In genomic region chr1:161662684-161663339, GRCh38 we compare ENCODE assay signal across 12 cellular contexts. TPM values are rescaled to one million over a fixed set of nuclear protein-coding genes. Genes with fewer than 3 reads are reported as not detected.
DNase-seq lines count a peak whose midpoint lies in the region; ATAC-seq and TF ChIP-seq lines count a peak whose summit lies in the region.
"Not testable (repeated sequence)": the region's sequence is repeated elsewhere in the genome, so short reads cannot be mapped to it uniquely, and the experiment has no call there.
"Had no signal": no experiment of that assay in that cellular context is flagged by ENCODE, and none has a peak within 500 bp of the region (broad histone marks: within the 10 kb centered on the region; RNA-seq: fewer than 3 reads in every experiment).

TSS of gene FCGR2B (plus strand) at chr1:161663143. CDS start at chr1:161663242, 99 bp downstream.

- H3K27ac Mint-ChIP-seq in IgD-negative memory B cell; stimulated activated naive B cell treated with anti-CD40 and anti-IgM and Interleukin-4, amounts not matched to agents 10 μg/mL and 1 μg/mL and 100 μg/mL, for 72 hours: not testable (repeated sequence)

- H3K27me3 ChIP-seq in DOHH2 (ENCODE audit: control insufficient read depth, low read length) = not testable (repeated sequence)

- DNase-seq in left cardiac atrium; stimulated activated naive B cell treated with anti-CD40 and anti-IgM and Interleukin-4, amounts not matched to agents 10 μg/mL and 1 μg/mL and 100 μg/mL, for 72 hours: not testable (repeated sequence)

- intact Hi-C loops in left cardiac atrium (cut with DNase I) = not testable (repeated sequence)

- H3K9me3 ChIP-seq in DOHH2 (ENCODE audit: control insufficient read depth, insufficient read depth, low read length) = not testable (repeated sequence)

- H3K4me2 ChIP-seq in DOHH2 (ENCODE audit: low read length) = peak within 1 kb of the TSS; percentile 26; the same call in 1 of the 2 replicates

- not testable (repeated sequence) for H3K4me3 ChIP-seq in DOHH2 (ENCODE audit: low read length)

- H3K36me3 ChIP-seq in DOHH2 (ENCODE audit: control insufficient read depth, low read length) = not testable (repeated sequence)

- not testable (repeated sequence) for H3K27me3 Mint-ChIP-seq in IgD-negative memory B cell; stimulated activated naive B cell treated with anti-CD40 and anti-IgM and Interleukin-4, amounts not matched to agents 10 μg/mL and 1 μg/mL and 100 μg/mL, for 72 hours

- H3K9me2 ChIP-seq in DOHH2 (replicated peaks; ENCODE audit: control insufficient read depth, low read length) = not testable (repeated sequence)

- not testable (repeated sequence) for H3K4me1 Mint-ChIP-seq in IgD-negative memory B cell; stimulated activated naive B cell treated with anti-CD40 and anti-IgM and Interleukin-4, amounts not matched to agents 10 μg/mL and 1 μg/mL and 100 μg/mL, for 72 hours

- ATAC-seq in GM18907 (IDR thresholded peaks at IDR 0.05; ENCODE audit: unreplicated experiment) (peak; percentile 78), GM21381 (IDR thresholded peaks at IDR 0.05; ENCODE audit: unreplicated experiment) (peak; percentile 73), HG02678 (IDR thresholded peaks at IDR 0.05; ENCODE audit: unreplicated experiment) (peak; percentile 73), HG03108 (IDR thresholded peaks at IDR 0.05; ENCODE audit: unreplicated experiment) (peak; percentile 75), left cardiac atrium (peak; percentile 50 to 60)
- peak; percentile 74 to 82 for ATAC-seq in stimulated activated naive B cell treated with anti-CD40 and anti-IgM and Interleukin-4, amounts not matched to agents 10 μg/mL and 1 μg/mL and 100 μg/mL, for 72 hours (replicated peaks)

- not testable (repeated sequence) for H3K36me3 Mint-ChIP-seq in IgD-negative memory B cell; stimulated activated naive B cell treated with anti-CD40 and anti-IgM and Interleukin-4, amounts not matched to agents 10 μg/mL and 1 μg/mL and 100 μg/mL, for 72 hours

- H3K4me3 Mint-ChIP-seq in IgD-negative memory B cell = peak within 1 kb of the TSS in 1 of 4 donors; percentile 65
- H3K4me3 Mint-ChIP-seq in stimulated activated naive B cell treated with anti-CD40 and anti-IgM and Interleukin-4, amounts not matched to agents 10 μg/mL and 1 μg/mL and 100 μg/mL, for 72 hours = not testable (repeated sequence)

- not testable (repeated sequence) for H3F3A ChIP-seq in DOHH2 (ENCODE audit: control insufficient read depth, insufficient read depth)

- H3K79me2 ChIP-seq in DOHH2 (ENCODE audit: control insufficient read depth, low read length) = not testable (repeated sequence)

- TF ChIP-seq CTCF in DOHH2 (IDR thresholded peaks at IDR 0.05; ENCODE audit: low read depth, low read length, poor library complexity, severe bottlenecking) = not testable (repeated sequence)

- H3K9me3 Mint-ChIP-seq in IgD-negative memory B cell; stimulated activated naive B cell treated with anti-CD40 and anti-IgM and Interleukin-4, amounts not matched to agents 10 μg/mL and 1 μg/mL and 100 μg/mL, for 72 hours: not testable (repeated sequence)

- H3K27ac ChIP-seq in DOHH2 (ENCODE audit: low read depth, low read length) = not testable (repeated sequence)

- H4K20me1 ChIP-seq in DOHH2 (ENCODE audit: control insufficient read depth, insufficient read depth, low read depth, low read length) = not testable (repeated sequence)

- H3K4me1 ChIP-seq in DOHH2 (ENCODE audit: control insufficient read depth, low read length) = not testable (repeated sequence)

RNA-seq across cellular contexts. Expression of gene FCGR2B, which starts in this region (rescaled TPM):
- 235 TPM for polyA plus RNA-seq in IgD-negative memory B cell
- total RNA-seq in left cardiac atrium = 10 to 100 TPM; 14.2 to 42.4 TPM
- total RNA-seq: A172; activated CD4-positive, alpha-beta memory T cell treated with anti-CD3 and anti-CD28 coated beads for 36 hours; bronchial epithelial cell; HepG2 had no signal
- polyA plus RNA-seq: HepG2 had no signal
